ENCODE assay signal across 8 cellular contexts in genomic region chr10:101694674-101695403, GRCh38. TPM values are rescaled to one million over a fixed set of nuclear protein-coding genes. Genes with fewer than 3 reads are reported as not detected.
DNase-seq lines count a peak whose midpoint lies in the region; ATAC-seq lines count a peak whose summit lies in the region.

Gene FBXW4 (minus strand): TSS chr10:101695170. CDS start chr10:101695105, 65 bp downstream.

- peak within 1 kb of the TSS; percentile 79 for H3K4me3 ChIP-seq in endocrine pancreas (ENCODE audit: control insufficient read depth, insufficient read depth, low read length)

- H3K4me1 ChIP-seq in endocrine pancreas (ENCODE audit: control insufficient read depth, insufficient read depth, low read length) = peaks cover 23% of the 10 kb centered on the region

- H3K36me3 ChIP-seq in endocrine pancreas (ENCODE audit: control insufficient read depth, insufficient read depth, low read length) = no peaks in the 10 kb centered on the region

- ATAC-seq in HG02798 (IDR thresholded peaks at IDR 0.05; ENCODE audit: poor library complexity, unreplicated experiment) = peak; percentile 78

- no peaks in the 10 kb centered on the region for H3K27me3 ChIP-seq in endocrine pancreas (ENCODE audit: control insufficient read depth, insufficient read depth, low read length)

- peak; percentile 54 for DNase-seq in NCI-H2171 treated with DMSO at 0.1 percent for 48 hours (lab: John Stamatoyannopoulos, UW)
- no peak for DNase-seq in NCI-H2171 (lab: John Stamatoyannopoulos, UW)
- peak; percentile 25 for DNase-seq in NCI-H460 (ENCODE audit: extremely low read depth, low read depth)
- peak; percentile 43 to 53 for DNase-seq in activated CD8-positive, alpha-beta memory T cell treated with anti-CD3 and anti-CD28 coated beads for 4 hours (ENCODE audit: low read depth in 2 of 2)
- peak; percentile 91 for DNase-seq in mesenteric fat pad (ENCODE audit: low spot score)
- peak; percentile 43 for DNase-seq in stimulated activated CD8-positive, alpha-beta memory T cell treated with anti-CD3 and anti-CD28 coated beads, Interleukin-15, amount 100 ng/mL, for 24 hours (ENCODE audit: low read depth)

- H3K9me3 ChIP-seq in endocrine pancreas (ENCODE audit: control insufficient read depth, low read length) = no peaks in the 10 kb centered on the region

- H3K9ac ChIP-seq in endocrine pancreas (ENCODE audit: control insufficient read depth, insufficient read depth, low read length) = peak within 1 kb of the TSS; percentile 98

RNA-seq across cellular contexts. Expression of gene FBXW4, which starts in this region (rescaled TPM):
- total RNA-seq in NCI-H460 (2014; rRNA removed; shearing (Covaris generic)) = 13.1 and 23.7 TPM in 2 replicates
- polyA plus RNA-seq in NCI-H460 (2014; cell fraction: nucleus; rRNA removed) = 10.0 and 14.7 TPM in 2 replicates
- 55.5 TPM for total RNA-seq in mesenteric fat pad
